20 cellular contexts compared by ENCODE assay signal in the genomic region with DNA sequence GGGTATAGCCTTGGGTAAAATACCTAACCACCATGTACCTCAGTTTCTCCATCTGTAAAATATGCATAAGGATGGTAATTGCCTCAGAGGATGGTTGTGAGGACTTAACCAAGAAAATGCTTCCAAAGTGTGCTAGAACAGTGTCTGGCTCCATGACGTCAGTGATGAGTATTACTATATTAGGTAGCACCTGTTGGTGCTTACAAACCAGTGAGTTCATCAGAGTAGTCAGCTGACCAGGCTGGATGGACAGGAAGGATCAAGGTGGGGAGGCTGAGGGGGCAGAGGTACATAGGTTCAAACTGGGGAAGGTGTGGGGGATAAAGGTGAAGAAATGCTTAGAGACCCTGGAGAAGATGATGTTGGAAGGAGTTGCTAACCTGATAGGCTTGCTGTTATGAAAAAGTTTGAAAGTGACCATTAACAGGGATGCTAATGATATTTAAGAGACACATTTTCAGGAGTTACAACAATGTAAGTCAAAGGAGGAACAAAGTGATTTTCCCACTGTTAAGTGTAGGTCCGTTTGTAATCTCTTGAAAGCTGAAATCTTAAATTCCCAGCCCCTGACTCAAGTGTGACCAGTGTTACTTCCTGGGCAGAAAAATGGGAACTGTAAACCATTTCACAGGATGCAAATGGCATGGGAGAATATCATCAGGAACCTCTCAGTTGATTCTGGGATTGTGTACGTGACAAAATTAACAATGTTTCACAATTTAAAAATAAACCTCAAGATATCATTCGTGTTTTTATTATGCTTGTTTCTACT.
"Had no signal": no experiment of that assay in that cellular context is flagged by ENCODE, and none has a peak within 500 bp of the region (broad histone marks: within the 10 kb centered on the region; RNA-seq: fewer than 3 reads in every experiment).

No MANE protein-coding gene starts in this region.

- H3K27ac ChIP-seq: adrenal gland, body of pancreas, coronary artery, left lung, transverse colon, WERI-Rb-1 had no signal

- H3K27me3 ChIP-seq: adrenal gland, body of pancreas, left lung, transverse colon had no signal

- H3K4me3 ChIP-seq: adrenal gland, body of pancreas, coronary artery, left lung, transverse colon had no signal

- DNase-seq: activated CD4-positive, alpha-beta T cell treated with anti-CD3 and anti-CD28 coated beads, Interleukin-2, amount 50 U/mL, for 48 hours; activated gamma-delta T cell treated with Interleukin-2 at 50 U/mL for 16 hours; activated T-cell treated with anti-CD3 and anti-CD28 coated beads for 4 hours; adrenal gland; body of pancreas; central memory CD4-positive, alpha-beta T cell; erythroblast; foreskin melanocyte; kidney; left lung; mammary epithelial cell; nephron progenitor cell; occipital lobe; posterior cingulate gyrus; stimulated activated CD8-positive, alpha-beta memory T cell treated with anti-CD3 and anti-CD28 coated beads, Interleukin-4, amount 100 ng/mL, for 48 hours; stimulated activated naive CD4-positive, alpha-beta T cell treated with Interleukin-2 at 50 U/mL for 16 hours; T-helper 17 cell; transverse colon; WERI-Rb-1 had no signal

- H3K9me3 ChIP-seq: adrenal gland, body of pancreas had no signal

- H3K36me3 ChIP-seq: adrenal gland had no signal
